In genomic region chr20:41249781-41250281, GRCh38 we compare ENCODE assay signal across 8 cellular contexts.
A peak's percentile ranks its signal among the peaks of the same experiment; 100 is the strongest.
DNase-seq lines count a peak whose midpoint lies in the region; TF ChIP-seq lines count a peak whose summit lies in the region.

No MANE protein-coding gene starts in this region.

- dilution Hi-C loops in mammary epithelial cell (cut with HindIII; ENCODE audit: low sequenced_read_pairs): no loop called here

- 80% methylated on average over 3 of the region's 4 CpGs for WGBS in mammary epithelial cell (ENCODE audit: low coverage, missing lambda C conversion rate)
- 64 to 69% methylated on average over 4 of the region's 4 CpGs for WGBS in tibial nerve, 2 donors

- TF ChIP-seq CTCF in mammary epithelial cell (conservative IDR thresholded peaks at IDR 0.05 in 1 of 2, IDR thresholded peaks at IDR 0.05 in 1 of 2; ENCODE audit: extremely low read depth in 1 of 2, insufficient read depth in 1 of 2, low read depth in 1 of 2, low read length in 2 of 2) (peak in 1 of 2 donors; percentile 1), tibial nerve (IDR thresholded peaks at IDR 0.05) (peak; percentile 15 to 42 (median 24))

- H3K4me2 ChIP-seq in mammary epithelial cell (ENCODE audit: insufficient read depth, low read depth, low read length): peak overlapping the region; percentile 71

- H3K4me1 ChIP-seq in mammary epithelial cell (ENCODE audit: insufficient read depth, low read length) (peaks cover 22% of the 10 kb centered on the region), tibial nerve (peaks cover 26 to 67% (median 50%) of the 10 kb centered on the region in 4 donors)

- intact Hi-C loops in mammary epithelial cell (cut with micrococcal nuclease) (loop anchor here (1.0 to 5.0 kb wide), 3 partner anchors 11 to 90 kb away; partner anchors contain the start of genes LPIN3 and ZHX3), posterior vena cava (cut with DNase I) (loop anchor here (2.0 to 10.0 kb wide), 3 partner anchors 17 to 67 kb away; partner anchors contain the start of gene ZHX3 (in 2 of the 2))

- H3K79me2 ChIP-seq in mammary epithelial cell (ENCODE audit: insufficient read depth, low read length): peaks cover 30% of the 10 kb centered on the region

- CTCF ChIA-PET in mammary epithelial cell (lab: Charles Lee; ENCODE audit: low non-redundant PET): no interaction called here

- DNase-seq in CD1c-positive myeloid dendritic cell (ENCODE audit: extremely low spot score) (peak; percentile 2), LHCN-M2 (ENCODE audit: low read depth) (peak; percentile 78), mammary epithelial cell (peak; percentile 23), tibial nerve (ENCODE audit: low spot score in 2 of 2) (no peak), posterior vena cava (ENCODE audit: low spot score) (no peak)
- no peak for DNase-seq in stimulated activated CD4-positive, alpha-beta T cell treated with anti-CD3 and anti-CD28 coated beads, Interleukin-4, amount 100 ng/mL, for 4 hours
- no peak for DNase-seq in activated effector memory CD4-positive, alpha-beta T cell treated with Interleukin-2 at 50 U/mL for 16 hours

- H2AFZ ChIP-seq in mammary epithelial cell (ENCODE audit: low read depth, low read length): peak overlapping the region; percentile 76

- H4K20me1 ChIP-seq in mammary epithelial cell (ENCODE audit: insufficient read depth, low read length): no peaks in the 10 kb centered on the region

- no peaks in the 10 kb centered on the region for H3K9me3 ChIP-seq in mammary epithelial cell (replicated peaks; ENCODE audit: insufficient read depth, low read length)
- H3K9me3 ChIP-seq in tibial nerve: no peaks in the 10 kb centered on the region

- peak overlapping the region; percentile 69 for H3K27ac ChIP-seq in mammary epithelial cell (ENCODE audit: insufficient read depth, low read depth, low read length)
- peak overlapping the region; percentile 85 for H3K27ac ChIP-seq in layer of hippocampus (ENCODE audit: low read depth, low read length)
- H3K27ac ChIP-seq in tibial nerve: peak overlapping the region; percentile 89 to 97 (median 96)

- in situ Hi-C loops in mammary epithelial cell (cut with MboI; ENCODE audit: low sequenced_read_pairs in 2 of 2): no loop called here

- TF ChIP-seq EP300 in tibial nerve (IDR thresholded peaks at IDR 0.05): no peak

- H3K36me3 ChIP-seq in mammary epithelial cell (ENCODE audit: insufficient read depth, low read length) (no peaks in the 10 kb centered on the region), tibial nerve (no peaks in the 10 kb centered on the region)

- TF ChIP-seq POLR2A in tibial nerve (IDR thresholded peaks at IDR 0.05): no peak

- H3K27me3 ChIP-seq in mammary epithelial cell (ENCODE audit: insufficient read depth, low read length) (no peaks in the 10 kb centered on the region), layer of hippocampus (ENCODE audit: control insufficient read depth, insufficient read depth, low read length) (no peaks in the 10 kb centered on the region), tibial nerve (no peaks in the 10 kb centered on the region)

- no TSS peak for BruUV-seq in mammary epithelial cell (replicated peaks; lab: Mats Ljungman, UMichigan)

- peak overlapping the region; percentile 12 for H3K9ac ChIP-seq in mammary epithelial cell (ENCODE audit: insufficient read depth, low read length)

- H3K4me3 ChIP-seq in mammary epithelial cell (replicated peaks in 1 of 3; ENCODE audit: insufficient read depth in 1 of 3, low read depth in 2 of 3, low read length in 3 of 3) (no peak overlapping the region), tibial nerve (no peak overlapping the region)

Comparison
In these comparisons a context has a peak if more than half of its experiments do, and no peak if none do; other contexts are left out.
1. DNase-seq: peak in CD1c-positive myeloid dendritic cell (single experiment), LHCN-M2 (single experiment) and mammary epithelial cell (single experiment); none in tibial nerve (0 of 2), stimulated activated CD4-positive, alpha-beta T cell treated with anti-CD3 and anti-CD28 coated beads, Interleukin-4, amount 100 ng/mL, for 4 hours (0 of 2), activated effector memory CD4-positive, alpha-beta T cell treated with Interleukin-2 at 50 U/mL for 16 hours (single experiment) and posterior vena cava (single experiment).
2. Peak in every context shown above with its lines, with median percentiles within 50 percentile points of each other: H3K27ac ChIP-seq.